Comparison of ENCODE assay signal across 9 cellular contexts in genomic region chr2:26246818-26247217, GRCh38. TPM values are rescaled to one million over a fixed set of nuclear protein-coding genes. Genes with fewer than 3 reads are reported as not detected.
DNase-seq lines count a peak whose midpoint lies in the region; ATAC-seq, FAIRE-seq and TF ChIP-seq lines count a peak whose summit lies in the region.
"Had no signal": no experiment of that assay in that cellular context is flagged by ENCODE, and none has a peak within 500 bp of the region (broad histone marks: within the 10 kb centered on the region; RNA-seq: fewer than 3 reads in every experiment).

No MANE protein-coding gene starts in this region.

- no peak overlapping the region for H2AFZ ChIP-seq in HepG2 (ENCODE audit: low read length)

- intact Hi-C loops in HepG2 (cut with micrococcal nuclease; ENCODE audit: unreplicated experiment) (no loop called here), right lobe of liver (cut with DNase I) (no loop called here)

- TF ChIP-seq RAD21 in HepG2 (CRISPR knock-in tag; IDR thresholded peaks at IDR 0.05) = no peak

- peaks cover 91% of the 10 kb centered on the region for H3K79me2 ChIP-seq in HepG2 (ENCODE audit: insufficient read depth, low read length)

- in situ Hi-C loops in HepG2 (cut with HindIII; ENCODE audit: extremely low pct_ligation_motif_present, low pct_unique_long_range_greater_than_20kb) = no loop called here

- TF ChIP-seq EP300 in HepG2 (IDR thresholded peaks at IDR 0.05; ENCODE audit: low read depth in 2 of 2, low read length in 2 of 2) (no peak), HepG2 (CRISPR knock-in tag; IDR thresholded peaks at IDR 0.05; ENCODE audit: borderline replicate concordance) (no peak)

- POLR2A ChIA-PET in HepG2 (lab: Yijun Ruan, JAX) = interaction anchor here (1.6 to 5.2 kb wide), 6 partner anchors 8 to 98 kb away, joined by 3 to 38 read pairs (median 26); partner anchors contain the start of gene SELENOI

- TF ChIP-seq CTCF in HepG2 (CRISPR knock-in tag; IDR thresholded peaks at IDR 0.05) (no peak), right lobe of liver (IDR thresholded peaks at IDR 0.05) (no peak), VCaP (conservative IDR thresholded peaks at IDR 0.05) (no peak)

- 85% methylated on average over 9 of the region's 9 CpGs for WGBS in HepG2 (ENCODE audit: low lambda C conversion rate)
- WGBS in right lobe of liver (ENCODE audit: insufficient coverage, low coverage, low lambda C conversion rate, missing lambda C conversion rate) = 65% methylated on average over 9 of the region's 9 CpGs

- CTCF ChIA-PET in HepG2 (lab: Yijun Ruan, JAX; ENCODE audit: low intra/inter-chr PET ratio, low total read pairs) = no interaction called here

- peak overlapping the region; percentile 29 for H3K9ac ChIP-seq in HepG2 (ENCODE audit: insufficient read depth, low read depth, low read length)

- no peaks in the 10 kb centered on the region for H3K9me3 ChIP-seq in HepG2 (ENCODE audit: low read length)
- H3K9me3 ChIP-seq in right lobe of liver = no peaks in the 10 kb centered on the region

- H3K4me1 ChIP-seq in HepG2 (ENCODE audit: insufficient read depth, low read length) (peaks cover 45% of the 10 kb centered on the region), right lobe of liver (peaks cover 0 to 52% (median 24%) of the 10 kb centered on the region in 4 donors)

- ATAC-seq in HepG2 (no peak), right lobe of liver (no peak), HG03457 (IDR thresholded peaks at IDR 0.05; ENCODE audit: unreplicated experiment) (no peak)

- FAIRE-seq in HepG2 (lab: Jason Lieb, UNC) = no peak

- H3K36me3 ChIP-seq in HepG2 (replicated peaks in 1 of 2; ENCODE audit: control insufficient read depth in 1 of 2, insufficient read depth in 2 of 2, low read length in 2 of 2) = no peaks in the 10 kb centered on the region
- H3K36me3 ChIP-seq in right lobe of liver = no peaks in the 10 kb centered on the region
- no peaks in the 10 kb centered on the region for H3K36me3 ChIP-seq in H7 (replicated peaks; ENCODE audit: control insufficient read depth, insufficient read depth, low read length)

- peaks cover 2% of the 10 kb centered on the region for H4K20me1 ChIP-seq in HepG2 (ENCODE audit: insufficient read depth, low read length)

- DNase-seq in HepG2 (ENCODE audit: low spot score) (no peak), right lobe of liver (no peak), foreskin melanocyte (peak; percentile 12), H7 (no peak), NCI-H187 treated with DMSO at 0.1 percent for 48 hours (lab: John Stamatoyannopoulos, UW) (no peak), SHP77 (lab: John Stamatoyannopoulos, UW) (no peak)
- DNase-seq: DMS 273 treated with DMSO at 0.1 percent for 48 hours had no signal

- H3K27ac ChIP-seq in HepG2 (ENCODE audit: extremely low read length, insufficient read depth, low read length) (no peak overlapping the region), right lobe of liver (no peak overlapping the region), VCaP (peak overlapping the region; percentile 94)

- peak overlapping the region; percentile 80 for H3K4me2 ChIP-seq in HepG2 (ENCODE audit: low read depth, low read length)

- no peak for TF ChIP-seq POLR2A in HepG2 (IDR thresholded peaks at IDR 0.05; ENCODE audit: insufficient read depth in 1 of 2, low read depth in 2 of 2, low read length in 2 of 2)
- TF ChIP-seq POLR2A in right lobe of liver (IDR thresholded peaks at IDR 0.05) = no peak

- BruUV-seq in HepG2 (replicated peaks; lab: Mats Ljungman, UMichigan) = no TSS peak

- H3K27me3 ChIP-seq in HepG2 (ENCODE audit: control insufficient read depth in 1 of 2, insufficient read depth in 2 of 2, low read length in 2 of 2) (peaks cover 0 to 7% of the 10 kb centered on the region in 2 experiments; a peak in 2 of 5 replicates), right lobe of liver (no peaks in the 10 kb centered on the region), H7 (ENCODE audit: control insufficient read depth, insufficient read depth, low read length) (no peaks in the 10 kb centered on the region)

- H3K4me3 ChIP-seq in HepG2 (replicated peaks in 1 of 3; ENCODE audit: insufficient read depth in 1 of 3, low read depth in 2 of 3, low read length in 3 of 3) (peak overlapping the region; percentile 7 to 96 (median 22); a peak in 2 of 6 replicates), right lobe of liver (no peak overlapping the region), H7 (ENCODE audit: insufficient read depth, low read depth, low read length) (no peak overlapping the region)

TF ChIP-seq in HepG2, 621 proteins besides CTCF, POLR2A, EP300 and RAD21 (continues in another document):
- TF ChIP-seq ZBTB20 (CRISPR knock-in tag; IDR thresholded peaks at IDR 0.05; ENCODE audit: borderline replicate concordance, low read depth) (no peak), REPIN1 (CRISPR knock-in tag; IDR thresholded peaks at IDR 0.05; ENCODE audit: borderline replicate concordance, low read depth) (no peak), ARNT (IDR thresholded peaks at IDR 0.05) (no peak), U2AF2 (IDR thresholded peaks at IDR 0.05; ENCODE audit: low read depth, low read length) (no peak), SMYD3 (CRISPR knock-in tag; IDR thresholded peaks at IDR 0.05) (peak; percentile 20; the same call in 1 of the 2 replicates), FOXK2 (IDR thresholded peaks at IDR 0.05) (no peak), ZNF501 (CRISPR knock-in tag; IDR thresholded peaks at IDR 0.05) (0 out of 2 replicates have a peak, but pooled peaks have one; percentile 2), PRPF4 (IDR thresholded peaks at IDR 0.05; ENCODE audit: low read depth, low read length, poor library complexity, severe bottlenecking) (no peak), ZBTB7A (CRISPR knock-in tag; IDR thresholded peaks at IDR 0.05) (no peak), ZNF383 (CRISPR knock-in tag; IDR thresholded peaks at IDR 0.05; ENCODE audit: borderline replicate concordance) (no peak), RAD51 (IDR thresholded peaks at IDR 0.05; ENCODE audit: borderline replicate concordance) (no peak), ZNF263 (CRISPR knock-in tag; IDR thresholded peaks at IDR 0.05) (no peak), ZNF460 (CRISPR knock-in tag; IDR thresholded peaks at IDR 0.05; ENCODE audit: borderline replicate concordance) (no peak)

RNA-seq across cellular contexts. Expression of gene HADHB, which starts 2.1 kb away (rescaled TPM):
- 238 and 304 TPM in 2 replicates for total RNA-seq in HepG2 (2016; rRNA removed; fragmentation: Illumina TruSeq; extraction: Trizol)
- total RNA-seq in HepG2 (2016; cell fraction: cytosol; rRNA removed; fragmentation: Illumina TruSeq; extraction: Trizol; ENCODE audit: low read depth) = 27.8 and 28.9 TPM in 2 replicates
- total RNA-seq in HepG2 (2016; cell fraction: insoluble cytoplasmic fraction; rRNA removed; fragmentation: Illumina TruSeq; extraction: Trizol) = 239 and 297 TPM in 2 replicates
- total RNA-seq in HepG2 (2016; cell fraction: membrane; rRNA removed; fragmentation: Illumina TruSeq; extraction: Trizol) = 45.3 and 49.2 TPM in 2 replicates
- 107 and 123 TPM in 2 replicates for total RNA-seq in HepG2 (2016; cell fraction: nucleus; rRNA removed; fragmentation: Illumina TruSeq; extraction: Trizol)
- polyA plus RNA-seq in HepG2 (2011; rRNA removed) = 97.1 and 112 TPM in 2 replicates
- polyA plus RNA-seq in HepG2 (2011; cell fraction: cytosol; rRNA removed) = 101 and 128 TPM in 2 replicates
- 35.3 and 43.0 TPM in 2 replicates for polyA plus RNA-seq in HepG2 (2011; cell fraction: nucleus; rRNA removed)
- 78.1 and 124 TPM in 2 replicates for polyA plus RNA-seq in HepG2 (2012)
- polyA plus RNA-seq in HepG2 (2016; cell fraction: cytosol; fragmentation: Illumina TruSeq; extraction: Trizol; ENCODE audit: low read depth) = 19.4 and 19.7 TPM in 2 replicates
- polyA plus RNA-seq in HepG2 (2016; cell fraction: insoluble cytoplasmic fraction; fragmentation: Illumina TruSeq; extraction: Trizol; ENCODE audit: low read depth) = 261 and 264 TPM in 2 replicates
- 31.8 and 34.9 TPM in 2 replicates for polyA plus RNA-seq in HepG2 (2016; cell fraction: membrane; fragmentation: Illumina TruSeq; extraction: Trizol; ENCODE audit: low read depth)
- polyA plus RNA-seq in HepG2 (2016; cell fraction: nucleus; fragmentation: Illumina TruSeq; extraction: Trizol; ENCODE audit: insufficient read depth, low read depth) = 130 and 134 TPM in 2 replicates
- polyA minus RNA-seq in HepG2 (2011; rRNA and poly(A)+ RNA removed; ENCODE audit: low replicate concordance) = 138 and 239 TPM in 2 replicates
- polyA minus RNA-seq in HepG2 (2011; cell fraction: cytosol; rRNA and poly(A)+ RNA removed) = 86.5 and 95.1 TPM in 2 replicates
- polyA minus RNA-seq in HepG2 (2011; cell fraction: nucleus; rRNA and poly(A)+ RNA removed) = 71.3 and 79.6 TPM in 2 replicates
- total RNA-seq in right lobe of liver = 100 to 1,000 TPM; 129 to 295 (median 219) TPM
- total RNA-seq in H7 (2014; rRNA removed; shearing (Covaris generic)) = 78.7 and 88.7 TPM in 2 replicates

RNA-seq across cellular contexts. Expression of gene HADHA, which starts 2.4 kb away (rescaled TPM):
- total RNA-seq in HepG2 (2016; rRNA removed; fragmentation: Illumina TruSeq; extraction: Trizol) (270 and 385 TPM in 2 replicates), right lobe of liver (100 to 1,000 TPM; 115 to 246 (median 160) TPM)
- 28.5 and 37.3 TPM in 2 replicates for total RNA-seq in HepG2 (2016; cell fraction: cytosol; rRNA removed; fragmentation: Illumina TruSeq; extraction: Trizol; ENCODE audit: low read depth)
- 269 and 366 TPM in 2 replicates for total RNA-seq in HepG2 (2016; cell fraction: insoluble cytoplasmic fraction; rRNA removed; fragmentation: Illumina TruSeq; extraction: Trizol)
- 91.6 and 115 TPM in 2 replicates for total RNA-seq in HepG2 (2016; cell fraction: membrane; rRNA removed; fragmentation: Illumina TruSeq; extraction: Trizol)
- 133 TPM in 2 replicates for total RNA-seq in HepG2 (2016; cell fraction: nucleus; rRNA removed; fragmentation: Illumina TruSeq; extraction: Trizol)
- polyA plus RNA-seq in HepG2 (2011; rRNA removed) = 101 and 102 TPM in 2 replicates
- 101 and 123 TPM in 2 replicates for polyA plus RNA-seq in HepG2 (2011; cell fraction: cytosol; rRNA removed)
- polyA plus RNA-seq in HepG2 (2011; cell fraction: nucleus; rRNA removed) = 35.5 and 47.7 TPM in 2 replicates
- polyA plus RNA-seq in HepG2 (2012) = 178 and 209 TPM in 2 replicates
- polyA plus RNA-seq in HepG2 (2016; cell fraction: cytosol; fragmentation: Illumina TruSeq; extraction: Trizol; ENCODE audit: low read depth) = 28.3 and 35.5 TPM in 2 replicates
- polyA plus RNA-seq in HepG2 (2016; cell fraction: insoluble cytoplasmic fraction; fragmentation: Illumina TruSeq; extraction: Trizol; ENCODE audit: low read depth) = 311 and 319 TPM in 2 replicates
- 67.7 and 83.6 TPM in 2 replicates for polyA plus RNA-seq in HepG2 (2016; cell fraction: membrane; fragmentation: Illumina TruSeq; extraction: Trizol; ENCODE audit: low read depth)
- polyA plus RNA-seq in HepG2 (2016; cell fraction: nucleus; fragmentation: Illumina TruSeq; extraction: Trizol; ENCODE audit: insufficient read depth, low read depth) = 138 and 139 TPM in 2 replicates
- polyA minus RNA-seq in HepG2 (2011; rRNA and poly(A)+ RNA removed; ENCODE audit: low replicate concordance) = 135 and 171 TPM in 2 replicates
- polyA minus RNA-seq in HepG2 (2011; cell fraction: cytosol; rRNA and poly(A)+ RNA removed) = 120 and 132 TPM in 2 replicates
- polyA minus RNA-seq in HepG2 (2011; cell fraction: nucleus; rRNA and poly(A)+ RNA removed) = 57.7 and 75.8 TPM in 2 replicates
- 111 and 137 TPM in 2 replicates for total RNA-seq in H7 (2014; rRNA removed; shearing (Covaris generic))

Comparison
In these comparisons a context has a peak if more than half of its experiments do, and no peak if none do; other contexts are left out.
1. H3K4me3 ChIP-seq: peak in HepG2 (3 of 3); none in right lobe of liver (0 of 3) and H7 (single experiment).